ENCODE assay signal across 17 cellular contexts in the genomic region with DNA sequence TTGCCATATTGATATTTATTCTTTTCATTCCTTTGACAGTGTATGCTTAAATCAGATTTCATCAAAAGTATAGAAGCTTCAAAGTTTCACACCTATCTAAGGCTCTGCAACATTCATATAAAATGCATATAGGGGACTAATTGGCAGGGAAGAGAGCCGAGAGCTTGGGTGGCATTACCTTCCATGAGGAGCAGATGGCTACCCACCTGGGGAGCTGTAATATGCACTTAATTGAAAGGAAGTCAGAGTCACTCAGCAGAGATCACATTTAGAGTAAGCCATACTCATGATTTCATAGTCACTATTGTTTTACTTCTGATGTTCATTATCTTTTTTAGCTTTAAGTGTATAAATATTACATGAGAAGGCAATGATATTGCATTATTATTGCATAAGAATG.
"Had no signal": no experiment of that assay in that cellular context is flagged by ENCODE, and none has a peak within 500 bp of the region (broad histone marks: within the 10 kb centered on the region; RNA-seq: fewer than 3 reads in every experiment).

No MANE protein-coding gene starts in this region.

- H3K4me1 Mint-ChIP-seq: activated naive CD8-positive, alpha-beta T cell treated with anti-CD3 and anti-CD28 coated beads for 36 hours; immature natural killer cell had no signal

- H3K27ac Mint-ChIP-seq: activated naive CD8-positive, alpha-beta T cell treated with anti-CD3 and anti-CD28 coated beads for 36 hours; activated T-helper 1 cell treated with anti-CD3 and anti-CD28 coated beads, Interleukin-12 subunit alpha, Interleukin-12 subunit beta, Interleukin-2, Interleukin-4 antibody, amounts not matched to agents 30 ng/mL and 10 ng/mL and 1 ng/mL, durations not matched to agents 14 hours and 24 hours and 36 hours; dendritic cell treated with granulocyte-macrophage colony-stimulating factor and Interleukin-4, amounts not matched to agents 40 ng/mL and 50 ng/mL, for 4 days; endodermal cell; immature natural killer cell; nephron; progenitor cell of endocrine pancreas had no signal

- H3K27ac ChIP-seq: right atrium auricular region, skin epidermis, tibial nerve, uterus had no signal

- H3K4me3 Mint-ChIP-seq: activated naive CD8-positive, alpha-beta T cell treated with anti-CD3 and anti-CD28 coated beads for 36 hours; activated T-helper 1 cell treated with anti-CD3 and anti-CD28 coated beads, Interleukin-12 subunit alpha, Interleukin-12 subunit beta, Interleukin-2, Interleukin-4 antibody, amounts not matched to agents 30 ng/mL and 10 ng/mL and 1 ng/mL, durations not matched to agents 14 hours and 24 hours and 36 hours; brain; dendritic cell treated with granulocyte-macrophage colony-stimulating factor and Interleukin-4, amounts not matched to agents 40 ng/mL and 50 ng/mL, for 4 days; endodermal cell; immature natural killer cell; nephron had no signal

- H3K36me3 ChIP-seq: right atrium auricular region, tibial nerve, uterus had no signal

- H3K9me3 ChIP-seq: right atrium auricular region, tibial nerve, uterus had no signal

- DNase-seq: activated CD4-positive, CD25-positive, alpha-beta regulatory T cell treated with anti-CD3 and anti-CD28 coated beads, Interleukin-2, amount 50 U/mL, for 72 hours; activated naive CD8-positive, alpha-beta T cell treated with anti-CD3 and anti-CD28 coated beads for 36 hours; cerebellar nuclear complex; endodermal cell; immature natural killer cell; stimulated activated CD4-positive, alpha-beta T cell treated with anti-CD3 and anti-CD28 coated beads, Interleukin-15, amount 100 ng/mL, for 24 hours; stimulated activated CD4-positive, alpha-beta T cell treated with anti-CD3 and anti-CD28 coated beads, Interleukin-4, amount 100 ng/mL, for 1 hour; stimulated activated naive CD4-positive, alpha-beta T cell; uterus had no signal

- H3K4me1 ChIP-seq: right atrium auricular region, tibial nerve, uterus had no signal

- H3K36me3 Mint-ChIP-seq: activated naive CD8-positive, alpha-beta T cell treated with anti-CD3 and anti-CD28 coated beads for 36 hours; brain; immature natural killer cell had no signal

- H3K27me3 ChIP-seq: right atrium auricular region, tibial nerve, uterus had no signal

- H3K9me3 Mint-ChIP-seq: endodermal cell had no signal

- H3K4me3 ChIP-seq: right atrium auricular region, skin epidermis, tibial nerve, uterus had no signal
